ENCODE assay signal across 29 cellular contexts in genomic region chr17:67693811-67694210, GRCh38.
"Had no signal": no experiment of that assay in that cellular context is flagged by ENCODE, and none has a peak within 500 bp of the region (broad histone marks: within the 10 kb centered on the region; RNA-seq: fewer than 3 reads in every experiment).

No MANE protein-coding gene starts in this region.

- H3K36me3 ChIP-seq: brain microvascular endothelial cell, gastrocnemius medialis, WERI-Rb-1 had no signal

- H3K27ac Mint-ChIP-seq: activated B cell treated with CpG ODN at 0.5 μM for 24 hours; activated naive CD4-positive, alpha-beta T cell treated with anti-CD3 and anti-CD28 coated beads, Interleukin-2, amount 10 ng/mL, durations not matched to agents 7 days and 5 days; activated T-helper 17 cell treated with anti-CD3 and anti-CD28 coated beads, Interleukin-2, amount 50 U/mL, for 72 hours; dendritic cell treated with granulocyte-macrophage colony-stimulating factor and Interleukin-4, amounts not matched to agents 40 ng/mL and 50 ng/mL, for 4 days; T-helper 17 cell; T-helper 2 cell treated with Interferon-gamma antibody and Interleukin-4, amounts not matched to agents 5 μg/mL and 100 μg/mL, for 36 hours had no signal

- H3K9me3 Mint-ChIP-seq: activated B cell treated with CpG ODN at 0.5 μM for 24 hours; activated naive CD4-positive, alpha-beta T cell treated with anti-CD3 and anti-CD28 coated beads, Interleukin-2, amount 10 ng/mL, durations not matched to agents 7 days and 5 days; activated T-cell treated with anti-CD3 and anti-CD28 coated beads, Interleukin-2, amount 50 U/mL, for 4 hours; activated T-helper 17 cell treated with anti-CD3 and anti-CD28 coated beads, Interleukin-2, amount 50 U/mL, for 72 hours; central memory CD8-positive, alpha-beta T cell; dendritic cell treated with granulocyte-macrophage colony-stimulating factor and Interleukin-4, amounts not matched to agents 40 ng/mL and 50 ng/mL, for 4 days; T-helper 2 cell treated with Interferon-gamma antibody and Interleukin-4, amounts not matched to agents 5 μg/mL and 100 μg/mL, for 36 hours had no signal

- H3K4me1 ChIP-seq: foreskin keratinocyte, gastrocnemius medialis had no signal

- H3K4me3 Mint-ChIP-seq: activated B cell treated with CpG ODN at 0.5 μM for 24 hours; activated naive CD4-positive, alpha-beta T cell treated with anti-CD3 and anti-CD28 coated beads, Interleukin-2, amount 10 ng/mL, durations not matched to agents 7 days and 5 days; activated naive CD8-positive, alpha-beta T cell; activated T-cell treated with anti-CD3 and anti-CD28 coated beads, Interleukin-2, amount 50 U/mL, for 4 hours; activated T-helper 17 cell treated with anti-CD3 and anti-CD28 coated beads, Interleukin-2, amount 50 U/mL, for 72 hours; central memory CD8-positive, alpha-beta T cell; dendritic cell treated with granulocyte-macrophage colony-stimulating factor and Interleukin-4, amounts not matched to agents 40 ng/mL and 50 ng/mL, for 4 days; T-helper 17 cell; T-helper 2 cell treated with Interferon-gamma antibody and Interleukin-4, amounts not matched to agents 5 μg/mL and 100 μg/mL, for 36 hours had no signal

- H3K27me3 Mint-ChIP-seq: activated B cell treated with CpG ODN at 0.5 μM for 24 hours; activated naive CD4-positive, alpha-beta T cell treated with anti-CD3 and anti-CD28 coated beads, Interleukin-2, amount 10 ng/mL, durations not matched to agents 7 days and 5 days; activated naive CD8-positive, alpha-beta T cell; activated T-helper 17 cell treated with anti-CD3 and anti-CD28 coated beads, Interleukin-2, amount 50 U/mL, for 72 hours; central memory CD8-positive, alpha-beta T cell; dendritic cell treated with granulocyte-macrophage colony-stimulating factor and Interleukin-4, amounts not matched to agents 40 ng/mL and 50 ng/mL, for 4 days; T-helper 17 cell had no signal

- H3K9me3 ChIP-seq: esophagus muscularis mucosa, gastrocnemius medialis, heart left ventricle had no signal

- DNase-seq: activated B cell treated with CpG ODN at 0.5 μM for 24 hours; activated CD4-positive, alpha-beta T cell treated with anti-CD3 and anti-CD28 coated beads for 48 hours; activated CD4-positive, alpha-beta T cell treated with anti-CD3 and anti-CD28 coated beads, Interleukin-2, amount 50 U/mL, for 1 hour; activated CD4-positive, alpha-beta T cell treated with anti-CD3 and anti-CD28 coated beads, Interleukin-2, amount 50 U/mL, for 48 hours; activated effector memory CD4-positive, alpha-beta T cell treated with anti-CD3 and anti-CD28 coated beads, Interleukin-2, amount 50 U/mL, for 16 hours; activated naive CD4-positive, alpha-beta T cell treated with anti-CD3 and anti-CD28 coated beads, Interleukin-2, amount 10 ng/mL, durations not matched to agents 7 days and 5 days; activated T-cell treated with anti-CD3 and anti-CD28 coated beads, Interleukin-2, amount 50 U/mL, for 4 hours; amniotic stem cell; anterior cingulate cortex; brain microvascular endothelial cell; dorsolateral prefrontal cortex; effector memory CD4-positive, alpha-beta T cell; erythroblast; foreskin keratinocyte; gastrocnemius medialis; glutamatergic neuron; heart left ventricle; T-helper 1 cell; T-helper 17 cell; T1000; WERI-Rb-1 had no signal

- H3K4me1 Mint-ChIP-seq: activated T-helper 17 cell treated with anti-CD3 and anti-CD28 coated beads, Interleukin-2, amount 50 U/mL, for 72 hours; central memory CD8-positive, alpha-beta T cell had no signal

- H3K4me3 ChIP-seq: coronary artery, dorsolateral prefrontal cortex, esophagus muscularis mucosa, gastrocnemius medialis, heart left ventricle had no signal

- H3K27ac ChIP-seq: brain microvascular endothelial cell, coronary artery, dorsolateral prefrontal cortex, esophagus muscularis mucosa, foreskin keratinocyte, gastrocnemius medialis, heart left ventricle, WERI-Rb-1 had no signal

- H3K27me3 ChIP-seq: brain microvascular endothelial cell, dorsolateral prefrontal cortex, esophagus muscularis mucosa, foreskin keratinocyte, gastrocnemius medialis, heart left ventricle had no signal

- ATAC-seq: activated CD4-positive, CD25-positive, alpha-beta regulatory T cell treated with anti-CD3 and anti-CD28 coated beads, Interleukin-2, amount 50 U/mL, for 24 hours; activated T-cell treated with anti-CD3 and anti-CD28 coated beads, Interleukin-2, amount 50 U/mL, for 4 hours; activated T-helper 17 cell treated with anti-CD3 and anti-CD28 coated beads, Interleukin-2, amount 50 U/mL, for 72 hours; foreskin keratinocyte; gastrocnemius medialis; heart left ventricle; T-helper 17 cell had no signal
